ENCODE assay signal across 8 cellular contexts in genomic region chr1:42784946-42785693, GRCh38. TPM values are rescaled to one million over a fixed set of nuclear protein-coding genes. Genes with fewer than 3 reads are reported as not detected.
DNase-seq lines count a peak whose midpoint lies in the region; ATAC-seq, FAIRE-seq and TF ChIP-seq lines count a peak whose summit lies in the region.

TMEM269 (plus strand) TSS chr1:42784991; CDS start chr1:42789894, 4,903 bp downstream.

- no peaks in the 10 kb centered on the region for H3K9me3 ChIP-seq in ascending aorta

- peak; percentile 61 for ATAC-seq in left colon
- no peak for ATAC-seq in GM21360 (IDR thresholded peaks at IDR 0.05; ENCODE audit: unreplicated experiment)

- TF ChIP-seq CTCF in ascending aorta (IDR thresholded peaks at IDR 0.05), result no peak

- DNase-seq in T-helper 9 cell, result peak; percentile 13
- DNase-seq in ascending aorta (ENCODE audit: low spot score in 2 of 2), result peak in 1 of 2 donors; percentile 64
- DNase-seq in left colon, result peak in 1 of 2 donors; percentile 25
- peak; percentile 14 for DNase-seq in stimulated activated CD8-positive, alpha-beta memory T cell treated with anti-CD3 and anti-CD28 coated beads, Interleukin-12 subunit alpha, Interleukin-12 subunit beta, amount 100 ng/mL, for 4 hours (ENCODE audit: low read depth)
- DNase-seq in NCI-H510A treated with DMSO at 0.1 percent for 48 hours (lab: John Stamatoyannopoulos, UW), result no peak
- no peak for DNase-seq in H54 (ENCODE audit: insufficient read length, low spot score)
- DNase-seq in pons (ENCODE audit: low spot score), result no peak

- intact Hi-C loops in ascending aorta (cut with DNase I), result no loop called here
- intact Hi-C loops in left colon (cut with DNase I, micrococcal nuclease), result no loop called here

- H3K36me3 ChIP-seq in ascending aorta, result peaks cover 0 to 9% of the 10 kb centered on the region in 2 donors

- no peak within 1 kb of the TSS for H3K27ac ChIP-seq in ascending aorta

- TF ChIP-seq POLR2A in H54 (IDR thresholded peaks at IDR 0.05; ENCODE audit: low read depth, low read length), result no peak

- H3K4me3 ChIP-seq in ascending aorta, result peak within 1 kb of the TSS; percentile 42 to 65

- no peak for FAIRE-seq in H54 (lab: Jason Lieb, UNC)

- H3K4me1 ChIP-seq in ascending aorta, result peaks cover 0 to 3% of the 10 kb centered on the region in 2 donors

- H3K27me3 ChIP-seq in ascending aorta, result no peaks in the 10 kb centered on the region

RNA-seq across cellular contexts. Expression of gene TMEM269, which starts in this region (rescaled TPM):
- total RNA-seq in ascending aorta, result not detected
- total RNA-seq in left colon, result 1 to 10 TPM in 1 of 2 donors, under 1 TPM in 1; 0.20 to 1.6 TPM

Comparison
In these comparisons a context has a peak if more than half of its experiments do, and no peak if none do; other contexts are left out.
1. DNase-seq: peak in T-helper 9 cell (single experiment) and stimulated activated CD8-positive, alpha-beta memory T cell treated with anti-CD3 and anti-CD28 coated beads, Interleukin-12 subunit alpha, Interleukin-12 subunit beta, amount 100 ng/mL, for 4 hours (single experiment); none in NCI-H510A treated with DMSO at 0.1 percent for 48 hours (single experiment), H54 (single experiment) and pons (single experiment).